ENCODE assay signal across 6 cellular contexts in the genomic region with DNA sequence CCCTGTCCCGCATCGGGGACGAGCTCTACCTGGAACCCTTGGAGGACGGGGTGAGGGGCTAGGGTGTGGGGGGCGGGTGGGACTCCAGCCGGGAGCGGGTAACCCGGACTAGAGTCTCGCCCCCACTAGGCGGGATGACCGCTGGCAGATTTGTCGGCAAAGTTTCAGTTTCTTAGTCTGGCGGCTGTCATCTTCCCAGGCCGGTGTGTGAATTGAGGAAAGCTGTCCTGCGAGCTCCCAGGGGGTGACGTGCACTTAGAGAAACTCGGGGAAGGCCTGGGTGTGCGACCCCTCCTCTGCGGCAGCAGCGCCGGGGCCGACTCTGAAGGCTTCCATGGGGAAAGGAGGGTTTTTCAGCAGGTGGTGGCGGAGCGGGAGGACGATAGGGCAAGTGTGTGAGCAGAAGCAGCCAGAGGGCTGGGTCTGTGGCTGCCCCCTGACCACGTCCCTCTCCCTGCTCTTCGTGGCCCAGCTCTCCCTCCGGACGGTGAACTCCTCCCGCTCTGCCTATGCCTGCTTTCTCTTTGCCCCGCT. TPM values are rescaled to one million over a fixed set of nuclear protein-coding genes. Genes with fewer than 3 reads are reported as not detected.
DNase-seq lines count a peak whose midpoint lies in the region; ATAC-seq and TF ChIP-seq lines count a peak whose summit lies in the region.

No MANE protein-coding gene starts in this region.

- BruUV-seq in HCT116 (replicated peaks; lab: Mats Ljungman, UMichigan), result TSS peak; percentile 71

- intact Hi-C loops in HCT116 (cut with micrococcal nuclease), result no loop called here

- peaks cover 14% of the 10 kb centered on the region; the same call in 1 of the 2 replicates for H3K79me2 ChIP-seq in HCT116 (ENCODE audit: insufficient read depth, low read length)

- peaks cover 3 to 16% of the 10 kb centered on the region in 2 experiments; a peak in 3 of 4 replicates for H3K36me3 ChIP-seq in HCT116 (ENCODE audit: control insufficient read depth in 1 of 2, insufficient read depth in 2 of 2, low read length in 2 of 2)
- peaks cover 20 to 37% of the 10 kb centered on the region in 2 donors for H3K36me3 ChIP-seq in neuronal stem cell (replicated peaks in 1 of 2; ENCODE audit: control insufficient read depth in 2 of 2, insufficient read depth in 2 of 2, low read length in 2 of 2)

- TF ChIP-seq CTCF in HCT116 (IDR thresholded peaks at IDR 0.05 in 2 of 3, conservative IDR thresholded peaks at IDR 0.05 in 1 of 3; ENCODE audit: borderline replicate concordance in 1 of 3, insufficient read depth in 1 of 3, low read depth in 2 of 3, low read length in 2 of 3) (no peak), astrocyte of the spinal cord (IDR thresholded peaks at IDR 0.05; ENCODE audit: low read depth, low read length) (no peak)

- CTCF ChIA-PET in HCT116 (lab: Charles Lee), result interaction anchor here (0.8 to 2.2 kb wide), 5 partner anchors 9 to 45 kb away, joined by 4 to 17 read pairs (median 5); partner anchors contain the start of gene PPP1CA

- H3K27me3 ChIP-seq in HCT116 (ENCODE audit: insufficient read depth, low read length) (no peaks in the 10 kb centered on the region), neuronal stem cell (ENCODE audit: control insufficient read depth in 3 of 3, insufficient read depth in 3 of 3, low read depth in 1 of 3, low read length in 3 of 3) (no peaks in the 10 kb centered on the region)

- DNase-seq in HCT116 (ENCODE audit: low read depth, low spot score) (no peak), astrocyte of the spinal cord (ENCODE audit: low read depth, low spot score) (no peak), neuronal stem cell (ENCODE audit: low spot score) (no peak), NCI-H1436 (lab: John Stamatoyannopoulos, UW) (no peak), germinal center (ENCODE audit: low spot score) (no peak)

- RAD21 ChIA-PET in HCT116 (lab: Charles Lee; ENCODE audit: low non-redundant PET in 1 of 2, low total read pairs in 2 of 2, uncharacterized antibody in 2 of 2, unreplicated experiment in 2 of 2), result interaction anchor here in 1 of 2 experiments (0.5 kb wide), 1 partner anchor 73 kb away, joined by 3 read pairs; no protein-coding TSS in a partner anchor

- H2BK5ac ChIP-seq in neuronal stem cell (ENCODE audit: low read length), result no peak overlapping the region

- peak overlapping the region; percentile 97 for H3K18ac ChIP-seq in neuronal stem cell (ENCODE audit: low read length)

- H3K4ac ChIP-seq in neuronal stem cell (ENCODE audit: low read length), result no peak overlapping the region

- H3K79me1 ChIP-seq in neuronal stem cell (ENCODE audit: low read depth, low read length), result peaks cover 10% of the 10 kb centered on the region

- no peak overlapping the region for H4K8ac ChIP-seq in neuronal stem cell (ENCODE audit: low read depth, low read length)

- peak overlapping the region; percentile 98 for H3K23ac ChIP-seq in neuronal stem cell (ENCODE audit: low read depth, low read length, poor library complexity)

- H2AFZ ChIP-seq in HCT116 (ENCODE audit: low read depth, low read length, poor library complexity, severe bottlenecking), result no peak overlapping the region
- H2AFZ ChIP-seq in neuronal stem cell (ENCODE audit: low read length), result peak overlapping the region; percentile 86

- H3K4me3 ChIP-seq in HCT116 (replicated peaks in 1 of 2; ENCODE audit: low read depth in 1 of 2, low read length in 2 of 2), result peak overlapping the region; percentile 69
- peak overlapping the region; percentile 81 for H3K4me3 ChIP-seq in astrocyte of the spinal cord (ENCODE audit: low read depth, low read length)
- peak overlapping the region; percentile 84 to 98 for H3K4me3 ChIP-seq in neuronal stem cell (ENCODE audit: low read length in 2 of 2)

- no peak for TF ChIP-seq RAD21 in HCT116 (IDR thresholded peaks at IDR 0.05; ENCODE audit: low read depth)

- H2BK15ac ChIP-seq in neuronal stem cell (ENCODE audit: low read length), result peak overlapping the region; percentile 81

- no peak for TF ChIP-seq POLR2A in HCT116 (IDR thresholded peaks at IDR 0.05; ENCODE audit: borderline replicate concordance, extremely low read depth, insufficient read depth, insufficient read length)

- peak overlapping the region; percentile 58 for H2BK12ac ChIP-seq in neuronal stem cell (ENCODE audit: low read length)

- WGBS in neuronal stem cell (ENCODE audit: extremely low coverage in 2 of 2, insufficient read length in 2 of 2, insufficient replicate concordance in 1 of 2), 2 donors, result no CpG with 5 or more reads among the region's 31 CpGs

- ATAC-seq in HCT116 (0 out of 2 replicates have a peak, but pooled peaks have one; percentile 1), GM21786 (IDR thresholded peaks at IDR 0.05; ENCODE audit: unreplicated experiment) (no peak)

- H3K9me2 ChIP-seq in HCT116 (ENCODE audit: insufficient read depth), result no peaks in the 10 kb centered on the region

- peak overlapping the region; percentile 81 for H2BK120ac ChIP-seq in neuronal stem cell (ENCODE audit: low read depth, low read length)

- H3K14ac ChIP-seq in neuronal stem cell (ENCODE audit: low read length), result peak overlapping the region; percentile 89

- POLR2A ChIA-PET in HCT116 (lab: Charles Lee), result interaction anchor here (0.7 to 1.5 kb wide), 5 partner anchors 10 to 76 kb away, joined by 3 to 8 read pairs (median 3); partner anchors contain the start of genes PPP1CA and TMEM134

- H3K4me1 ChIP-seq in HCT116 (ENCODE audit: control insufficient read depth in 1 of 2, insufficient read depth in 2 of 2, low read length in 2 of 2) (peaks cover 9 to 34% of the 10 kb centered on the region in 2 experiments), neuronal stem cell (ENCODE audit: control insufficient read depth in 2 of 2, insufficient read depth in 1 of 2, low read depth in 1 of 2, low read length in 2 of 2) (peaks cover 5 to 6% of the 10 kb centered on the region in 2 donors)

- H3K9ac ChIP-seq in HCT116 (ENCODE audit: low read length) (peak overlapping the region; percentile 83), neuronal stem cell (ENCODE audit: low read depth, low read length, poor library complexity) (peak overlapping the region; percentile 100)

- no peaks in the 10 kb centered on the region for H3K9me3 ChIP-seq in HCT116 (ENCODE audit: control insufficient read depth in 1 of 2, insufficient read depth in 1 of 2, low read depth in 1 of 2, low read length in 2 of 2)
- H3K9me3 ChIP-seq in neuronal stem cell (replicated peaks in 1 of 2; ENCODE audit: control insufficient read depth in 2 of 2, insufficient read depth in 1 of 2, low read depth in 1 of 2, low read length in 2 of 2), result no peaks in the 10 kb centered on the region

- H2AK5ac ChIP-seq in neuronal stem cell (ENCODE audit: low read depth, low read length), result peak overlapping the region; percentile 15

- H4K20me1 ChIP-seq in HCT116 (ENCODE audit: insufficient read depth), result no peaks in the 10 kb centered on the region

- in situ Hi-C loops in astrocyte of the spinal cord (cut with HindIII; ENCODE audit: low sequenced_read_pairs), result no loop called here

- no peak overlapping the region for H4K91ac ChIP-seq in neuronal stem cell (ENCODE audit: low read depth, low read length, poor library complexity)

- peak overlapping the region; percentile 96 for H3K4me2 ChIP-seq in HCT116 (ENCODE audit: low read length)
- peak overlapping the region; percentile 95 for H3K4me2 ChIP-seq in neuronal stem cell (ENCODE audit: insufficient read depth, low read length, poor library complexity, severe bottlenecking)

- peak overlapping the region; percentile 85 for H3K27ac ChIP-seq in HCT116 (ENCODE audit: low read depth, low read length)
- H3K27ac ChIP-seq in neuronal stem cell (replicated peaks; ENCODE audit: low read length), result no peak overlapping the region

TF ChIP-seq in HCT116, 20 proteins besides CTCF, POLR2A, EP300 and RAD21 (continues in another document):
- TF ChIP-seq SP1 (IDR thresholded peaks at IDR 0.05; ENCODE audit: low read depth), result no peak
- no peak for TF ChIP-seq ZNF274 (IDR thresholded peaks at IDR 0.05; ENCODE audit: low read depth, low read length)
- no peak for TF ChIP-seq ZFX (IDR thresholded peaks at IDR 0.05)
- TF ChIP-seq CBX3 (IDR thresholded peaks at IDR 0.05; ENCODE audit: low read depth), result no peak
- no peak for TF ChIP-seq YY1 (IDR thresholded peaks at IDR 0.05; ENCODE audit: extremely low read depth, insufficient replicate concordance, low read depth, low read length)
- TF ChIP-seq TCF7L2 (IDR thresholded peaks at IDR 0.05; ENCODE audit: borderline replicate concordance, extremely low read depth, insufficient read depth, insufficient read length), result no peak
- TF ChIP-seq EZH2 (IDR thresholded peaks at IDR 0.05), result no peak
- TF ChIP-seq ELF1 (IDR thresholded peaks at IDR 0.05; ENCODE audit: borderline replicate concordance, low read depth), result no peak

RNA-seq across cellular contexts. Expression of gene RAD9A, which starts 0.5 kb away (rescaled TPM):
- 49.8 TPM for total RNA-seq in HCT116 (2021; ENCODE audit: unreplicated experiment)
- polyA plus RNA-seq in HCT116 (2012), result 26.5 and 29.8 TPM in 2 replicates
- polyA plus RNA-seq in neuronal stem cell (2013, experiment 1 of 2), result 29.1 TPM
- polyA plus RNA-seq in neuronal stem cell (2013, experiment 2 of 2), result 29.1 TPM

RNA-seq across cellular contexts. Expression of gene PPP1CA, which starts 9.4 kb away (rescaled TPM):
- total RNA-seq in HCT116 (2021; ENCODE audit: unreplicated experiment), result 238 TPM
- polyA plus RNA-seq in HCT116 (2012), result 226 and 254 TPM in 2 replicates
- 114 TPM for polyA plus RNA-seq in neuronal stem cell (2013, experiment 1 of 2)
- 112 TPM for polyA plus RNA-seq in neuronal stem cell (2013, experiment 2 of 2)

RNA-seq across cellular contexts. Expression of gene TBC1D10C, which starts 11.6 kb away (rescaled TPM):
- 0.39 TPM for total RNA-seq in HCT116 (2021; ENCODE audit: unreplicated experiment)
- 0.07 and 0.22 TPM in 2 replicates for polyA plus RNA-seq in HCT116 (2012)
- polyA plus RNA-seq in neuronal stem cell (2013, experiment 1 of 2), result 0.36 TPM
- polyA plus RNA-seq in neuronal stem cell (2013, experiment 2 of 2), result 0.53 TPM

RNA-seq across cellular contexts. Expression of gene CLCF1, which starts 18.9 kb away (rescaled TPM):
- total RNA-seq in HCT116 (2021; ENCODE audit: unreplicated experiment), result 12.2 TPM
- polyA plus RNA-seq in HCT116 (2012), result 18.3 and 20.2 TPM in 2 replicates
- 3.4 TPM for polyA plus RNA-seq in neuronal stem cell (2013, experiment 1 of 2)
- 3.3 TPM for polyA plus RNA-seq in neuronal stem cell (2013, experiment 2 of 2)

RNA-seq across cellular contexts. Expression of gene CARNS1, which starts 23.2 kb away (rescaled TPM):
- total RNA-seq in HCT116 (2021; ENCODE audit: unreplicated experiment), result 1.0 TPM
- polyA plus RNA-seq in HCT116 (2012), result 0.71 and 0.88 TPM in 2 replicates
- 0.11 TPM for polyA plus RNA-seq in neuronal stem cell (2013, experiment 1 of 2)
- polyA plus RNA-seq in neuronal stem cell (2013, experiment 2 of 2), result 0.10 TPM
